ENCODE assay signal across 8 cellular contexts in genomic region chr16:70484867-70485266, GRCh38.
"Had no signal": no experiment of that assay in that cellular context is flagged by ENCODE, and none has a peak within 500 bp of the region (broad histone marks: within the 10 kb centered on the region; RNA-seq: fewer than 3 reads in every experiment).

No MANE protein-coding gene starts in this region.

- H3K27ac Mint-ChIP-seq: GM23338, H9 had no signal

- H3K4me1 Mint-ChIP-seq: GM23338, H9 had no signal

- FAIRE-seq: H1, H54 had no signal

- H3K4me3 ChIP-seq: GM23338 had no signal

- H2AFZ ChIP-seq: GM23338 had no signal

- H3K27ac ChIP-seq: HL-60 had no signal

- DNase-seq: H9, HCEC 1CT, IMR-90, KBM-7 had no signal

- ATAC-seq: GM23338 had no signal

- H3K4me2 ChIP-seq: GM23338 had no signal

- H3K9me3 Mint-ChIP-seq: GM23338, H9 had no signal

- H3K4me3 Mint-ChIP-seq: GM23338, H9 had no signal
